In the genomic region with DNA sequence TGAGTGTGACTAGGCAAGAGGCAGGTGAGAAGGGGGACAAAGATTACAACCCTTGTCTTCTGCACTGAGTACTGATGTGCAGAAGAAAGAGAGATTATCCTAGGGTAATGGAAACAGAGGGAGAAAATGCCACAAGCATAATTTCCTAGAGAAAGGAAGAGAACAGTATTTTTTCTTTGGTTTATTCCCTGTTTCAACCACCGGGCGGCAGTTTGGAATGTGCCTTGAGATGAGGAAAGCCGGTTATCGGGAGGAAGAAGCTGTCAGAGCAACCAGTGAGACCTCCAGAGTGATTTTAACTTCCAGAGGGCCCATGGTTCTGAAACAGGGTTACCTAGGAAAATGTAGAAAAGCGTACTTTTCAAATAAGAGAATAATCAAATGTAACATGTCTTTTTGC, we compare ENCODE assay signal across 1 cellular context.
TF ChIP-seq lines count a peak whose summit lies in the region.

No MANE protein-coding gene starts in this region.

TF ChIP-seq in GM23338, 12 proteins besides CTCF, POLR2A, EP300 and RAD21 (continued from another document):
- TF ChIP-seq, protein P1, sequence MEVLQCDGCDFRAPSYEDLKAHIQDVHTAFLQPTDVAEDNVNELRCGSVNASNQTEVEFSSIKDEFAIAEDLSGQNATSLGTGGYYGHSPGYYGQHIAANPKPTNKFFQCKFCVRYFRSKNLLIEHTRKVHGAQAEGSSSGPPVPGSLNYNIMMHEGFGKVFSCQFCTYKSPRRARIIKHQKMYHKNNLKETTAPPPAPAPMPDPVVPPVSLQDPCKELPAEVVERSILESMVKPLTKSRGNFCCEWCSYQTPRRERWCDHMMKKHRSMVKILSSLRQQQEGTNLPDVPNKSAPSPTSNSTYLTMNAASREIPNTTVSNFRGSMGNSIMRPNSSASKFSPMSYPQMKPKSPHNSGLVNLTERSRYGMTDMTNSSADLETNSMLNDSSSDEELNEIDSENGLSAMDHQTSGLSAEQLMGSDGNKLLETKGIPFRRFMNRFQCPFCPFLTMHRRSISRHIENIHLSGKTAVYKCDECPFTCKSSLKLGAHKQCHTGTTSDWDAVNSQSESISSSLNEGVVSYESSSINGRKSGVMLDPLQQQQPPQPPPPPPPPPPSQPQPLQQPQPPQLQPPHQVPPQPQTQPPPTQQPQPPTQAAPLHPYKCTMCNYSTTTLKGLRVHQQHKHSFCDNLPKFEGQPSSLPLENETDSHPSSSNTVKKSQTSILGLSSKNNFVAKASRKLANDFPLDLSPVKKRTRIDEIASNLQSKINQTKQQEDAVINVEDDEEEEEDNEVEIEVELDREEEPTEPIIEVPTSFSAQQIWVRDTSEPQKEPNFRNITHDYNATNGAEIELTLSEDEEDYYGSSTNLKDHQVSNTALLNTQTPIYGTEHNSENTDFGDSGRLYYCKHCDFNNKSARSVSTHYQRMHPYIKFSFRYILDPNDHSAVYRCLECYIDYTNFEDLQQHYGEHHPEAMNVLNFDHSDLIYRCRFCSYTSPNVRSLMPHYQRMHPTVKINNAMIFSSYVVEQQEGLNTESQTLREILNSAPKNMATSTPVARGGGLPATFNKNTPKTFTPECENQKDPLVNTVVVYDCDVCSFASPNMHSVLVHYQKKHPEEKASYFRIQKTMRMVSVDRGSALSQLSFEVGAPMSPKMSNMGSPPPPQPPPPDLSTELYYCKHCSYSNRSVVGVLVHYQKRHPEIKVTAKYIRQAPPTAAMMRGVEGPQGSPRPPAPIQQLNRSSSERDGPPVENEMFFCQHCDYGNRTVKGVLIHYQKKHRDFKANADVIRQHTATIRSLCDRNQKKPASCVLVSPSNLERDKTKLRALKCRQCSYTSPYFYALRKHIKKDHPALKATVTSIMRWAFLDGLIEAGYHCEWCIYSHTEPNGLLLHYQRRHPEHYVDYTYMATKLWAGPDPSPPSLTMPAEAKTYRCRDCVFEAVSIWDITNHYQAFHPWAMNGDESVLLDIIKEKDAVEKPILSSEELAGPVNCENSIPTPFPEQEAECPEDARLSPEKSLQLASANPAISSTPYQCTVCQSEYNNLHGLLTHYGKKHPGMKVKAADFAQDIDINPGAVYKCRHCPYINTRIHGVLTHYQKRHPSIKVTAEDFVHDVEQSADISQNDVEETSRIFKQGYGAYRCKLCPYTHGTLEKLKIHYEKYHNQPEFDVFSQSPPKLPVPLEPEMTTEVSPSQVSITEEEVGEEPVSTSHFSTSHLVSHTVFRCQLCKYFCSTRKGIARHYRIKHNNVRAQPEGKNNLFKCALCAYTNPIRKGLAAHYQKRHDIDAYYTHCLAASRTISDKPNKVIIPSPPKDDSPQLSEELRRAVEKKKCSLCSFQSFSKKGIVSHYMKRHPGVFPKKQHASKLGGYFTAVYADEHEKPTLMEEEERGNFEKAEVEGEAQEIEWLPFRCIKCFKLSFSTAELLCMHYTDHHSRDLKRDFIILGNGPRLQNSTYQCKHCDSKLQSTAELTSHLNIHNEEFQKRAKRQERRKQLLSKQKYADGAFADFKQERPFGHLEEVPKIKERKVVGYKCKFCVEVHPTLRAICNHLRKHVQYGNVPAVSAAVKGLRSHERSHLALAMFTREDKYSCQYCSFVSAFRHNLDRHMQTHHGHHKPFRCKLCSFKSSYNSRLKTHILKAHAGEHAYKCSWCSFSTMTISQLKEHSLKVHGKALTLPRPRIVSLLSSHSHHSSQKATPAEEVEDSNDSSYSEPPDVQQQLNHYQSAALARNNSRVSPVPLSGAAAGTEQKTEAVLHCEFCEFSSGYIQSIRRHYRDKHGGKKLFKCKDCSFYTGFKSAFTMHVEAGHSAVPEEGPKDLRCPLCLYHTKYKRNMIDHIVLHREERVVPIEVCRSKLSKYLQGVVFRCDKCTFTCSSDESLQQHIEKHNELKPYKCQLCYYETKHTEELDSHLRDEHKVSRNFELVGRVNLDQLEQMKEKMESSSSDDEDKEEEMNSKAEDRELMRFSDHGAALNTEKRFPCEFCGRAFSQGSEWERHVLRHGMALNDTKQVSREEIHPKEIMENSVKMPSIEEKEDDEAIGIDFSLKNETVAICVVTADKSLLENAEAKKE (CRISPR knock-in tag; IDR thresholded peaks at IDR 0.05) = no peak
- TF ChIP-seq, protein P2, sequence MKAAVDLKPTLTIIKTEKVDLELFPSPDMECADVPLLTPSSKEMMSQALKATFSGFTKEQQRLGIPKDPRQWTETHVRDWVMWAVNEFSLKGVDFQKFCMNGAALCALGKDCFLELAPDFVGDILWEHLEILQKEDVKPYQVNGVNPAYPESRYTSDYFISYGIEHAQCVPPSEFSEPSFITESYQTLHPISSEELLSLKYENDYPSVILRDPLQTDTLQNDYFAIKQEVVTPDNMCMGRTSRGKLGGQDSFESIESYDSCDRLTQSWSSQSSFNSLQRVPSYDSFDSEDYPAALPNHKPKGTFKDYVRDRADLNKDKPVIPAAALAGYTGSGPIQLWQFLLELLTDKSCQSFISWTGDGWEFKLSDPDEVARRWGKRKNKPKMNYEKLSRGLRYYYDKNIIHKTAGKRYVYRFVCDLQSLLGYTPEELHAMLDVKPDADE (IDR thresholded peaks at IDR 0.05) = no peak
- TF ChIP-seq ZNF331 (CRISPR knock-in tag; IDR thresholded peaks at IDR 0.05; ENCODE audit: low read depth) (no peak), NANOG (IDR thresholded peaks at IDR 0.05; ENCODE audit: borderline replicate concordance) (no peak), STAT1 (IDR thresholded peaks at IDR 0.05; ENCODE audit: unreplicated experiment) (no peak), CREB1 (CRISPR knock-in tag; IDR thresholded peaks at IDR 0.05; ENCODE audit: low read depth) (no peak), POLR2AphosphoS5 (IDR thresholded peaks at IDR 0.05; ENCODE audit: low read depth) (no peak), EZH2 (IDR thresholded peaks at IDR 0.05; ENCODE audit: low read depth, unreplicated experiment) (no peak)
- TF ChIP-seq, protein P3, sequence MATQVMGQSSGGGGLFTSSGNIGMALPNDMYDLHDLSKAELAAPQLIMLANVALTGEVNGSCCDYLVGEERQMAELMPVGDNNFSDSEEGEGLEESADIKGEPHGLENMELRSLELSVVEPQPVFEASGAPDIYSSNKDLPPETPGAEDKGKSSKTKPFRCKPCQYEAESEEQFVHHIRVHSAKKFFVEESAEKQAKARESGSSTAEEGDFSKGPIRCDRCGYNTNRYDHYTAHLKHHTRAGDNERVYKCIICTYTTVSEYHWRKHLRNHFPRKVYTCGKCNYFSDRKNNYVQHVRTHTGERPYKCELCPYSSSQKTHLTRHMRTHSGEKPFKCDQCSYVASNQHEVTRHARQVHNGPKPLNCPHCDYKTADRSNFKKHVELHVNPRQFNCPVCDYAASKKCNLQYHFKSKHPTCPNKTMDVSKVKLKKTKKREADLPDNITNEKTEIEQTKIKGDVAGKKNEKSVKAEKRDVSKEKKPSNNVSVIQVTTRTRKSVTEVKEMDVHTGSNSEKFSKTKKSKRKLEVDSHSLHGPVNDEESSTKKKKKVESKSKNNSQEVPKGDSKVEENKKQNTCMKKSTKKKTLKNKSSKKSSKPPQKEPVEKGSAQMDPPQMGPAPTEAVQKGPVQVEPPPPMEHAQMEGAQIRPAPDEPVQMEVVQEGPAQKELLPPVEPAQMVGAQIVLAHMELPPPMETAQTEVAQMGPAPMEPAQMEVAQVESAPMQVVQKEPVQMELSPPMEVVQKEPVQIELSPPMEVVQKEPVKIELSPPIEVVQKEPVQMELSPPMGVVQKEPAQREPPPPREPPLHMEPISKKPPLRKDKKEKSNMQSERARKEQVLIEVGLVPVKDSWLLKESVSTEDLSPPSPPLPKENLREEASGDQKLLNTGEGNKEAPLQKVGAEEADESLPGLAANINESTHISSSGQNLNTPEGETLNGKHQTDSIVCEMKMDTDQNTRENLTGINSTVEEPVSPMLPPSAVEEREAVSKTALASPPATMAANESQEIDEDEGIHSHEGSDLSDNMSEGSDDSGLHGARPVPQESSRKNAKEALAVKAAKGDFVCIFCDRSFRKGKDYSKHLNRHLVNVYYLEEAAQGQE (IDR thresholded peaks at IDR 0.05; ENCODE audit: unreplicated experiment) = no peak
